Comparison of ENCODE assay signal across 14 cellular contexts in the genomic region with DNA sequence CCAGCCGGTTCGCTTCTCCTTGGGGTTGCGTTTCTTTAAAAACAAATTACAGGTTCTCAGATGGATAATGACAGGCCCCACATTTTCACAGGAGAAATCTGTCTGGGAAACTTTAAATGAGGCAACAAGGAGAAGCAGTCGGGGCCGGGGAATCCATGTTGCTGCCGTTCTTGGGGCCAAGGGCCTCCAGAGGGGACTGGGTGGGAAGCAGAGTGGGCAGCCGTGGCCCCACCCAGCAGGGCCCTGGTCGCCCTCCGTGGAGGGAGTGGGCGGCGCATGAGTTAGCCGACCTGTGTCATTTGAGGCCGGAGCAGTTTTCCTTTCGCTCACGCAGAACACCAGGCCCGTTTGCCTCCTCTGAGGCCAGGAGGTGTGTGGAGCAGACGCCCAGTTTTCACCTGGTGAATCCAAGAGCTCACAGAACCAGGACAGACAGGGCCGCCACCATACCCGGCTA.
"Had no signal": no experiment of that assay in that cellular context is flagged by ENCODE, and none has a peak within 500 bp of the region (broad histone marks: within the 10 kb centered on the region; RNA-seq: fewer than 3 reads in every experiment).

No MANE protein-coding gene starts in this region.

- H3K27me3 ChIP-seq: adrenal gland, left lung, neutrophil, right atrium auricular region had no signal

- H3K4me3 ChIP-seq: adrenal gland, left lung, right atrium auricular region had no signal

- H3K9me3 ChIP-seq: adrenal gland, left lung, neutrophil, right atrium auricular region had no signal

- H3K36me3 ChIP-seq: adrenal gland, left lung, neutrophil, right atrium auricular region had no signal

- H3K27ac ChIP-seq: left lung, neutrophil had no signal

- DNase-seq: activated CD4-positive, alpha-beta T cell treated with anti-CD3 and anti-CD28 coated beads for 36 hours; activated CD8-positive, alpha-beta T cell treated with anti-CD3 and anti-CD28 coated beads for 36 hours; activated effector memory CD4-positive, alpha-beta T cell treated with Interleukin-2 at 50 U/mL for 16 hours; activated naive CD4-positive, alpha-beta T cell treated with anti-CD3 and anti-CD28 coated beads, Interleukin-2, amount 50 U/mL, for 16 hours; activated T-cell treated with anti-CD3 and anti-CD28 coated beads, Interleukin-2, amount 50 U/mL, for 4 hours; adrenal gland; kidney; left lung; mammary epithelial cell; naive B cell; stimulated activated CD4-positive, alpha-beta T cell treated with anti-CD3 and anti-CD28 coated beads, Interleukin-1b, Interleukin-23, amount 100 ng/mL, for 48 hours had no signal

- ATAC-seq: activated CD4-positive, alpha-beta T cell treated with anti-CD3 and anti-CD28 coated beads for 36 hours; activated CD8-positive, alpha-beta T cell treated with anti-CD3 and anti-CD28 coated beads for 36 hours; activated T-cell treated with anti-CD3 and anti-CD28 coated beads, Interleukin-2, amount 50 U/mL, for 4 hours; esophagus mucosa; left lung had no signal
